7 cellular contexts compared by ENCODE assay signal in the genomic region with DNA sequence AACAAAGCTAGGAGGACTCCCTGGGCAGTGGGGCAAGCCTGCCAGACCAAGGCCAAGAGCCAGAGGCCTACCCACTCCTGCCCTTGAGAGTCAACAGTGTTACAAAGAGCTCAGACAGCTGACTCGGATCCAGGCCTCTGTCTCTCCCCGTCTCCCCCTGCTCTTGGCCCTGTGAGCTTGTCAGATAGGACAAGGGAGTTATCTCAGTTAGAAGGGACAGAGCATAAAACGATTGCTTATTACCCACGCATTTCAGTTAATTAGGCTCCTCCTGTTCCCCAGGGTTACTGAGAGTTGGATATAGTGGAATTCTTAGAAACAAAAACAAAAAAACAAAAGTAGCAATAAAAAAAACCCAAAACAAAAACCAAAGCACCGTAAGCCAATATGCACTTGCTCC. TPM values are rescaled to one million over a fixed set of nuclear protein-coding genes. Genes with fewer than 3 reads are reported as not detected.
DNase-seq lines count a peak whose midpoint lies in the region; FAIRE-seq and TF ChIP-seq lines count a peak whose summit lies in the region.

No MANE protein-coding gene starts in this region.

- H3K4me1 Mint-ChIP-seq in activated T-helper 1 cell treated with anti-CD3 and anti-CD28 coated beads, Interleukin-12 subunit alpha, Interleukin-12 subunit beta, Interleukin-2, Interleukin-4 antibody, amounts not matched to agents 30 ng/mL and 10 ng/mL and 1 ng/mL, durations not matched to agents 14 hours and 24 hours and 36 hours (ENCODE audit: low read depth): peaks cover 58% of the 10 kb centered on the region

- H3K4me1 ChIP-seq in HUES64 (ENCODE audit: insufficient read depth, low read length): peaks cover 24% of the 10 kb centered on the region
- H3K4me1 ChIP-seq in left ventricle myocardium inferior: peaks cover 78% of the 10 kb centered on the region
- H3K4me1 ChIP-seq in skeletal muscle tissue (ENCODE audit: control insufficient read depth in 3 of 3, insufficient read depth in 3 of 3, low read length in 3 of 3): peaks cover 48 to 60% (median 50%) of the 10 kb centered on the region in 3 donors

- no peak for TF ChIP-seq CTCF in left ventricle myocardium inferior (IDR thresholded peaks at IDR 0.05; ENCODE audit: borderline replicate concordance)

- no peaks in the 10 kb centered on the region; the same call in 1 of the 2 replicates for H3K27me3 ChIP-seq in HUES64 (ENCODE audit: insufficient read depth, low read length)
- no peaks in the 10 kb centered on the region for H3K27me3 ChIP-seq in left ventricle myocardium inferior (ENCODE audit: low read depth)
- no peaks in the 10 kb centered on the region for H3K27me3 ChIP-seq in skeletal muscle tissue (ENCODE audit: control insufficient read depth in 3 of 3, insufficient read depth in 3 of 3, low read length in 3 of 3)

- H3K9me3 ChIP-seq in HUES64 (ENCODE audit: insufficient read depth, low read depth, low read length) (no peaks in the 10 kb centered on the region), left ventricle myocardium inferior (replicated peaks) (no peaks in the 10 kb centered on the region), skeletal muscle tissue (ENCODE audit: control insufficient read depth in 3 of 3, low read length in 3 of 3) (no peaks in the 10 kb centered on the region)

- H3K27ac ChIP-seq in HUES64 (ENCODE audit: low read depth, low read length): no peak overlapping the region
- H3K27ac ChIP-seq in left ventricle myocardium inferior (replicated peaks): peak overlapping the region; percentile 93
- H3K27ac ChIP-seq in skeletal muscle tissue (ENCODE audit: low read depth, low read length): peak overlapping the region; percentile 93

- peaks cover 5% of the 10 kb centered on the region for H3K27me3 Mint-ChIP-seq in activated T-helper 1 cell treated with anti-CD3 and anti-CD28 coated beads, Interleukin-12 subunit alpha, Interleukin-12 subunit beta, Interleukin-2, Interleukin-4 antibody, amounts not matched to agents 30 ng/mL and 10 ng/mL and 1 ng/mL, durations not matched to agents 14 hours and 24 hours and 36 hours (ENCODE audit: insufficient read depth)

- H3K36me3 Mint-ChIP-seq in activated T-helper 1 cell treated with anti-CD3 and anti-CD28 coated beads, Interleukin-12 subunit alpha, Interleukin-12 subunit beta, Interleukin-2, Interleukin-4 antibody, amounts not matched to agents 30 ng/mL and 10 ng/mL and 1 ng/mL, durations not matched to agents 14 hours and 24 hours and 36 hours (ENCODE audit: low read depth): peaks cover 22% of the 10 kb centered on the region

- intact Hi-C loops in activated T-helper 1 cell treated with anti-CD3 and anti-CD28 coated beads, Interleukin-12 subunit alpha, Interleukin-12 subunit beta, Interleukin-2, Interleukin-4 antibody, amounts not matched to agents 30 ng/mL and 10 ng/mL and 1 ng/mL, durations not matched to agents 14 hours and 24 hours and 36 hours (cut with micrococcal nuclease): no loop called here
- intact Hi-C loops in left ventricle myocardium inferior (cut with micrococcal nuclease): no loop called here

- TF ChIP-seq POLR2A in GM12892 (IDR thresholded peaks at IDR 0.05; ENCODE audit: low read depth, low read length): no peak

- no peak for DNase-seq in activated T-helper 1 cell treated with anti-CD3 and anti-CD28 coated beads, Interleukin-12 subunit alpha, Interleukin-12 subunit beta, Interleukin-2, Interleukin-4 antibody, amounts not matched to agents 30 ng/mL and 10 ng/mL and 1 ng/mL, durations not matched to agents 14 hours and 24 hours and 36 hours (ENCODE audit: low spot score)
- peak; percentile 70 for DNase-seq in left ventricle myocardium inferior
- no peak for DNase-seq in GM12892 (ENCODE audit: insufficient read length)
- DNase-seq in NOMO-1 treated with dmso at 0.1 percent for 144 hours (lab: John Stamatoyannopoulos, UW; ENCODE audit: unreplicated experiment): no peak
- no peak for DNase-seq in NCI-H2196 (lab: John Stamatoyannopoulos, UW; ENCODE audit: unreplicated experiment)

- 68% methylated on average over 5 of the region's 5 CpGs for WGBS in HUES64

- no peaks in the 10 kb centered on the region for H3K9me3 Mint-ChIP-seq in activated T-helper 1 cell treated with anti-CD3 and anti-CD28 coated beads, Interleukin-12 subunit alpha, Interleukin-12 subunit beta, Interleukin-2, Interleukin-4 antibody, amounts not matched to agents 30 ng/mL and 10 ng/mL and 1 ng/mL, durations not matched to agents 14 hours and 24 hours and 36 hours

- no peak for FAIRE-seq in GM12892 (lab: Jason Lieb, UNC)

- H3K4me3 Mint-ChIP-seq in activated T-helper 1 cell treated with anti-CD3 and anti-CD28 coated beads, Interleukin-12 subunit alpha, Interleukin-12 subunit beta, Interleukin-2, Interleukin-4 antibody, amounts not matched to agents 30 ng/mL and 10 ng/mL and 1 ng/mL, durations not matched to agents 14 hours and 24 hours and 36 hours: peak overlapping the region; percentile 94

- H3K9ac ChIP-seq in HUES64 (ENCODE audit: low read depth, low read length): no peak overlapping the region
- H3K9ac ChIP-seq in skeletal muscle tissue (ENCODE audit: low read depth in 1 of 3, low read length in 3 of 3): peak overlapping the region; percentile 90 to 98 (median 92)

- H3K27ac Mint-ChIP-seq in activated T-helper 1 cell treated with anti-CD3 and anti-CD28 coated beads, Interleukin-12 subunit alpha, Interleukin-12 subunit beta, Interleukin-2, Interleukin-4 antibody, amounts not matched to agents 30 ng/mL and 10 ng/mL and 1 ng/mL, durations not matched to agents 14 hours and 24 hours and 36 hours: peak overlapping the region; percentile 57

- H3K36me3 ChIP-seq in HUES64 (ENCODE audit: insufficient read depth, low read length): peaks cover 19% of the 10 kb centered on the region
- peaks cover 31% of the 10 kb centered on the region for H3K36me3 ChIP-seq in left ventricle myocardium inferior
- peaks cover 0 to 26% (median 6%) of the 10 kb centered on the region in 3 donors for H3K36me3 ChIP-seq in skeletal muscle tissue (ENCODE audit: control insufficient read depth in 3 of 3, insufficient read depth in 3 of 3, low read length in 3 of 3)

- H3K4me3 ChIP-seq in HUES64 (ENCODE audit: low read length) (peak overlapping the region; percentile 89), left ventricle myocardium inferior (peak overlapping the region; percentile 94), skeletal muscle tissue (ENCODE audit: low read length in 3 of 3) (peak overlapping the region; percentile 73 to 91 (median 81))

RNA-seq across cellular contexts. Expression of a gene that starts 1.3 kb away (rescaled TPM):
- 12.4 TPM for polyA plus RNA-seq in HUES64 (2013, experiment 1 of 2)
- 14.6 TPM for polyA plus RNA-seq in HUES64 (2013, experiment 2 of 2)
- total RNA-seq in activated T-helper 1 cell treated with anti-CD3 and anti-CD28 coated beads, Interleukin-12 subunit alpha, Interleukin-12 subunit beta, Interleukin-2, Interleukin-4 antibody, amounts not matched to agents 30 ng/mL and 10 ng/mL and 1 ng/mL, durations not matched to agents 14 hours and 24 hours and 36 hours: 33.9 and 34.8 TPM in 2 replicates
- total RNA-seq in left ventricle myocardium inferior: 486 TPM
- total RNA-seq in skeletal muscle tissue: 12.0 TPM
- polyA plus RNA-seq in GM12892 (2012; ENCODE audit: missing spikeins): 3.0 TPM

RNA-seq across cellular contexts. Expression of a gene that starts 36.4 kb away (rescaled TPM):
- polyA plus RNA-seq in HUES64 (2013, experiment 1 of 2): 6.5 TPM
- 8.9 TPM for polyA plus RNA-seq in HUES64 (2013, experiment 2 of 2)
- total RNA-seq in activated T-helper 1 cell treated with anti-CD3 and anti-CD28 coated beads, Interleukin-12 subunit alpha, Interleukin-12 subunit beta, Interleukin-2, Interleukin-4 antibody, amounts not matched to agents 30 ng/mL and 10 ng/mL and 1 ng/mL, durations not matched to agents 14 hours and 24 hours and 36 hours: 37.2 and 38.1 TPM in 2 replicates
- 13.7 TPM for total RNA-seq in left ventricle myocardium inferior
- 4.7 TPM for total RNA-seq in skeletal muscle tissue
- 14.0 TPM for polyA plus RNA-seq in GM12892 (2012; ENCODE audit: missing spikeins)

RNA-seq across cellular contexts. Expression of a gene that starts 38.3 kb away (rescaled TPM):
- not detected for polyA plus RNA-seq in HUES64 (2013, experiment 1 of 2)
- polyA plus RNA-seq in HUES64 (2013, experiment 2 of 2): not detected
- total RNA-seq in activated T-helper 1 cell treated with anti-CD3 and anti-CD28 coated beads, Interleukin-12 subunit alpha, Interleukin-12 subunit beta, Interleukin-2, Interleukin-4 antibody, amounts not matched to agents 30 ng/mL and 10 ng/mL and 1 ng/mL, durations not matched to agents 14 hours and 24 hours and 36 hours: 0.29 and 0.39 TPM in 2 replicates
- total RNA-seq in left ventricle myocardium inferior (1.7 TPM), skeletal muscle tissue (not detected)
- polyA plus RNA-seq in GM12892 (2012; ENCODE audit: missing spikeins): 0.34 TPM

Comparison
In these comparisons a context has a peak if more than half of its experiments do, and no peak if none do; other contexts are left out.
1. RNA of a gene that starts 1.3 kb away (total RNA-seq): 486 TPM in left ventricle myocardium inferior (single experiment); 33.9 to 34.8 TPM in activated T-helper 1 cell treated with anti-CD3 and anti-CD28 coated beads, Interleukin-12 subunit alpha, Interleukin-12 subunit beta, Interleukin-2, Interleukin-4 antibody, amounts not matched to agents 30 ng/mL and 10 ng/mL and 1 ng/mL, durations not matched to agents 14 hours and 24 hours and 36 hours and 12.0 TPM in skeletal muscle tissue (single experiment); every median in the first group is over 10 times any median in the second.
2. Peak in every context shown above with its lines, with median percentiles within 50 percentile points of each other: H3K4me3 ChIP-seq.